Comparison of ENCODE assay signal across 21 cellular contexts in genomic region chr4:127555106-127555505, GRCh38.
DNase-seq lines count a peak whose midpoint lies in the region; FAIRE-seq and TF ChIP-seq lines count a peak whose summit lies in the region.
"Had no signal": no experiment of that assay in that cellular context is flagged by ENCODE, and none has a peak within 500 bp of the region (broad histone marks: within the 10 kb centered on the region; RNA-seq: fewer than 3 reads in every experiment).

No MANE protein-coding gene starts in this region.

- H3K27ac Mint-ChIP-seq in Calu3 (ENCODE audit: unreplicated experiment) = no peak overlapping the region
- H3K27ac Mint-ChIP-seq: IgD-negative memory B cell had no signal

- no peak for TF ChIP-seq POLR2A in H54 (IDR thresholded peaks at IDR 0.05; ENCODE audit: low read depth, low read length)

- H3K4me3 Mint-ChIP-seq in Calu3 (ENCODE audit: low read depth, unreplicated experiment) = no peak overlapping the region
- H3K4me3 Mint-ChIP-seq: IgD-negative memory B cell had no signal

- no peaks in the 10 kb centered on the region for H3K9me3 Mint-ChIP-seq in Calu3 (ENCODE audit: low read depth, unreplicated experiment)
- H3K9me3 Mint-ChIP-seq: IgD-negative memory B cell had no signal

- CTCF ChIA-PET in Calu3 (lab: Charles Lee) = no interaction called here

- FAIRE-seq in H54 (lab: Jason Lieb, UNC) = no peak
- FAIRE-seq: D721Med, GM12892, GM18507 had no signal

- no peaks in the 10 kb centered on the region for H3K4me1 Mint-ChIP-seq in Calu3 (ENCODE audit: low read depth, unreplicated experiment)
- H3K4me1 Mint-ChIP-seq: IgD-negative memory B cell had no signal

- peak; percentile 16 for DNase-seq in Calu3
- DNase-seq in LHCN-M2 (ENCODE audit: low read depth) = peak; percentile 5
- peak; percentile 7 for DNase-seq in cerebellar cortex (ENCODE audit: low spot score)
- DNase-seq in kidney glomerular epithelial cell (lab: John Stamatoyannopoulos, UW) = peak; percentile 22
- no peak for DNase-seq in anterior cingulate cortex (lab: John Stamatoyannopoulos, UW)
- DNase-seq in H54 (ENCODE audit: insufficient read length, low spot score) = no peak
- DNase-seq in NCI-H345 treated with DMSO at 0.1 percent for 48 hours (lab: John Stamatoyannopoulos, UW; ENCODE audit: unreplicated experiment) = no peak
- DNase-seq: DMS79, EL, GOT3, NCI-H1092 treated with DMSO at 0.1 percent for 48 hours, NCI-H1436, NCI-H187, NCI-H446 treated with DMSO at 0.1 percent for 48 hours, NCI-H526, PC-9, SJCRH30 had no signal

- no peaks in the 10 kb centered on the region for H3K36me3 Mint-ChIP-seq in Calu3 (ENCODE audit: insufficient read depth, unreplicated experiment)
- H3K36me3 Mint-ChIP-seq: IgD-negative memory B cell had no signal

- no peaks in the 10 kb centered on the region for H3K27me3 Mint-ChIP-seq in Calu3 (ENCODE audit: unreplicated experiment)
- H3K27me3 Mint-ChIP-seq: IgD-negative memory B cell had no signal

- intact Hi-C loops in Calu3 (cut with micrococcal nuclease; ENCODE audit: unreplicated experiment) = no loop called here

- no peak for TF ChIP-seq CTCF in Calu3 (IDR thresholded peaks at IDR 0.05; ENCODE audit: unreplicated experiment)

- BruUV-seq in Calu3 (replicated peaks; lab: Mats Ljungman, UMichigan) = no TSS peak

Comparison
In these comparisons a context has a peak if more than half of its experiments do, and no peak if none do; other contexts are left out.
1. DNase-seq: peak in Calu3 (single experiment), LHCN-M2 (single experiment), cerebellar cortex (single experiment) and kidney glomerular epithelial cell (single experiment); none in anterior cingulate cortex (0 of 58), H54 (single experiment) and NCI-H345 treated with DMSO at 0.1 percent for 48 hours (single experiment).